1 cellular context compared by ENCODE assay signal in genomic region chr17:40075216-40076100, GRCh38.
TF ChIP-seq lines count a peak whose summit lies in the region.

No MANE protein-coding gene starts in this region.

TF ChIP-seq in HepG2, 621 proteins besides CTCF, POLR2A, EP300 and RAD21 (continues in another document):
- TF ChIP-seq TEF (CRISPR knock-in tag; IDR thresholded peaks at IDR 0.05) (no peak), ZBTB3 (CRISPR knock-in tag; IDR thresholded peaks at IDR 0.05; ENCODE audit: borderline replicate concordance, low read depth) (no peak), ZNF710 (CRISPR knock-in tag; IDR thresholded peaks at IDR 0.05; ENCODE audit: borderline replicate concordance) (no peak), RARG (CRISPR knock-in tag; IDR thresholded peaks at IDR 0.05; ENCODE audit: low read depth) (no peak), PRPF4 (IDR thresholded peaks at IDR 0.05; ENCODE audit: low read depth, low read length, poor library complexity, severe bottlenecking) (peak; percentile 100), NR0B2 (CRISPR knock-in tag; IDR thresholded peaks at IDR 0.05) (0 out of 2 replicates have a peak, but pooled peaks have one; percentile 25), FOXC1 (CRISPR knock-in tag; IDR thresholded peaks at IDR 0.05; ENCODE audit: borderline replicate concordance) (no peak), BORCS8-MEF2B (CRISPR knock-in tag; IDR thresholded peaks at IDR 0.05) (peak; percentile 58; the same call in 1 of the 2 replicates), ZNF784 (CRISPR knock-in tag; IDR thresholded peaks at IDR 0.05; ENCODE audit: borderline replicate concordance) (no peak), ZNF441 (CRISPR knock-in tag; IDR thresholded peaks at IDR 0.05; ENCODE audit: borderline replicate concordance) (0 out of 2 replicates have a peak, but pooled peaks have one; percentile 43), POLR2AphosphoS5 (IDR thresholded peaks at IDR 0.05; ENCODE audit: low read depth, low read length) (no peak), MTA3 (CRISPR knock-in tag; IDR thresholded peaks at IDR 0.05) (no peak), RELA (CRISPR knock-in tag; IDR thresholded peaks at IDR 0.05) (no peak), YEATS2 (CRISPR knock-in tag; IDR thresholded peaks at IDR 0.05; ENCODE audit: borderline replicate concordance) (no peak), ZNF546 (CRISPR knock-in tag; conservative IDR thresholded peaks at IDR 0.05) (peak; percentile 64; the same call in 1 of the 2 replicates), ZNF224 (CRISPR knock-in tag; IDR thresholded peaks at IDR 0.05) (no peak), ZSCAN30 (CRISPR knock-in tag; IDR thresholded peaks at IDR 0.05) (no peak), ZNF83 (CRISPR knock-in tag; IDR thresholded peaks at IDR 0.05; ENCODE audit: borderline replicate concordance) (no peak), UBTF (CRISPR knock-in tag; IDR thresholded peaks at IDR 0.05) (peak; percentile 39; the same call in 1 of the 2 replicates), DBP (CRISPR knock-in tag; IDR thresholded peaks at IDR 0.05; ENCODE audit: not compliant biosample characterization) (no peak), RXRA (CRISPR knock-in tag; IDR thresholded peaks at IDR 0.05) (peak; percentile 89), MXI1 (IDR thresholded peaks at IDR 0.05; ENCODE audit: borderline replicate concordance, low read depth, low read length) (no peak; the same call in 2 of the 3 replicates), CBFB (CRISPR knock-in tag; IDR thresholded peaks at IDR 0.05) (no peak; the same call in 1 of the 2 replicates), POGZ (CRISPR knock-in tag; IDR thresholded peaks at IDR 0.05) (no peak), RFX1 (IDR thresholded peaks at IDR 0.05) (no peak), BRD4 (CRISPR knock-in tag; IDR thresholded peaks at IDR 0.05) (0 out of 2 replicates have a peak, but pooled peaks have one; percentile 29), SNAPC4 (CRISPR knock-in tag; IDR thresholded peaks at IDR 0.05) (no peak), KLF13 (CRISPR knock-in tag; IDR thresholded peaks at IDR 0.05) (no peak), EED (CRISPR knock-in tag; IDR thresholded peaks at IDR 0.05) (no peak), ZNF770 (CRISPR knock-in tag; IDR thresholded peaks at IDR 0.05) (no peak), SRSF4 (IDR thresholded peaks at IDR 0.05; ENCODE audit: low read depth, low read length, poor library complexity, severe bottlenecking) (no peak), ZNF33B (CRISPR knock-in tag; IDR thresholded peaks at IDR 0.05) (0 out of 2 replicates have a peak, but pooled peaks have one; percentile 24), ARNT (IDR thresholded peaks at IDR 0.05) (no peak), KDM1A (CRISPR knock-in tag; IDR thresholded peaks at IDR 0.05) (no peak), MXD1 (CRISPR knock-in tag; IDR thresholded peaks at IDR 0.05) (0 out of 2 replicates have a peak, but pooled peaks have one; percentile 21), ZNF597 (CRISPR knock-in tag; IDR thresholded peaks at IDR 0.05) (no peak), ZNF616 (CRISPR knock-in tag; IDR thresholded peaks at IDR 0.05; ENCODE audit: low read depth) (no peak), GATA4 (IDR thresholded peaks at IDR 0.05; ENCODE audit: borderline replicate concordance, low read depth) (no peak), ELF3 (CRISPR knock-in tag; IDR thresholded peaks at IDR 0.05) (peak; percentile 42; the same call in 1 of the 2 replicates), PREB (CRISPR knock-in tag; IDR thresholded peaks at IDR 0.05) (no peak), STAG1 (CRISPR knock-in tag; IDR thresholded peaks at IDR 0.05) (peak; percentile 56), ZNF850 (CRISPR knock-in tag; conservative IDR thresholded peaks at IDR 0.05) (no peak), ZNF577 (CRISPR knock-in tag; IDR thresholded peaks at IDR 0.05; ENCODE audit: borderline replicate concordance, low read depth) (no peak), ZMYM4 (CRISPR knock-in tag; IDR thresholded peaks at IDR 0.05) (peak; percentile 58; the same call in 1 of the 2 replicates)
